ENCODE assay signal across 7 cellular contexts in genomic region chr4:94995684-94996394, GRCh38.
A peak's percentile ranks its signal among the peaks of the same experiment; 100 is the strongest.
DNase-seq lines count a peak whose midpoint lies in the region; ATAC-seq lines count a peak whose summit lies in the region.

No MANE protein-coding gene starts in this region.

- DNase-seq in activated naive CD8-positive, alpha-beta T cell treated with anti-CD3 and anti-CD28 coated beads for 36 hours, result no peak
- DNase-seq in stimulated activated naive B cell treated with anti-CD40 and anti-IgM and Interleukin-4, amounts not matched to agents 10 μg/mL and 1 μg/mL and 100 μg/mL, for 72 hours, result no peak
- DNase-seq in T-helper 1 cell, result no peak

- ATAC-seq in GM21723 (IDR thresholded peaks at IDR 0.05; ENCODE audit: unreplicated experiment), result peak; percentile 47
- peak; percentile 65 to 69 for ATAC-seq in stimulated activated naive B cell treated with anti-CD40 and anti-IgM and Interleukin-4, amounts not matched to agents 10 μg/mL and 1 μg/mL and 100 μg/mL, for 72 hours (replicated peaks)
- no peak for ATAC-seq in GM21367 (IDR thresholded peaks at IDR 0.05; ENCODE audit: unreplicated experiment)
- no peak for ATAC-seq in activated CD4-positive, CD25-positive, alpha-beta regulatory T cell treated with anti-CD3 and anti-CD28 coated beads, Interleukin-2, amount 50 U/mL, for 24 hours

- H3K36me3 Mint-ChIP-seq in activated naive CD8-positive, alpha-beta T cell treated with anti-CD3 and anti-CD28 coated beads for 36 hours, result no peaks in the 10 kb centered on the region
- H3K36me3 Mint-ChIP-seq in stimulated activated naive B cell treated with anti-CD40 and anti-IgM and Interleukin-4, amounts not matched to agents 10 μg/mL and 1 μg/mL and 100 μg/mL, for 72 hours, result no peaks in the 10 kb centered on the region

- H3K36me3 ChIP-seq in iPS-20b (ENCODE audit: insufficient read depth, low read depth, low read length), result no peaks in the 10 kb centered on the region

- peak overlapping the region; percentile 27; the same call in 1 of the 2 replicates for H3K4me3 ChIP-seq in iPS-20b (ENCODE audit: low read length)

- H3K4me1 ChIP-seq in iPS-20b (ENCODE audit: insufficient read depth, low read length), result peaks cover 11% of the 10 kb centered on the region

- no peaks in the 10 kb centered on the region for H3K27me3 ChIP-seq in iPS-20b (ENCODE audit: insufficient read depth, low read length)

- H3K27ac Mint-ChIP-seq in activated naive CD8-positive, alpha-beta T cell treated with anti-CD3 and anti-CD28 coated beads for 36 hours, result no peak overlapping the region
- no peak overlapping the region for H3K27ac Mint-ChIP-seq in stimulated activated naive B cell treated with anti-CD40 and anti-IgM and Interleukin-4, amounts not matched to agents 10 μg/mL and 1 μg/mL and 100 μg/mL, for 72 hours

- no peaks in the 10 kb centered on the region for H3K9me3 Mint-ChIP-seq in activated naive CD8-positive, alpha-beta T cell treated with anti-CD3 and anti-CD28 coated beads for 36 hours
- no peaks in the 10 kb centered on the region for H3K9me3 Mint-ChIP-seq in stimulated activated naive B cell treated with anti-CD40 and anti-IgM and Interleukin-4, amounts not matched to agents 10 μg/mL and 1 μg/mL and 100 μg/mL, for 72 hours

- H3K4me1 Mint-ChIP-seq in activated naive CD8-positive, alpha-beta T cell treated with anti-CD3 and anti-CD28 coated beads for 36 hours, result peaks cover 12% of the 10 kb centered on the region
- H3K4me1 Mint-ChIP-seq in stimulated activated naive B cell treated with anti-CD40 and anti-IgM and Interleukin-4, amounts not matched to agents 10 μg/mL and 1 μg/mL and 100 μg/mL, for 72 hours, result peaks cover 9 to 11% of the 10 kb centered on the region in 2 donors

- no peak overlapping the region for H3K27ac ChIP-seq in iPS-20b (ENCODE audit: low read length)

- peak overlapping the region; percentile 32 for H3K4me3 Mint-ChIP-seq in activated naive CD8-positive, alpha-beta T cell treated with anti-CD3 and anti-CD28 coated beads for 36 hours
- peak overlapping the region; percentile 49 to 64 for H3K4me3 Mint-ChIP-seq in stimulated activated naive B cell treated with anti-CD40 and anti-IgM and Interleukin-4, amounts not matched to agents 10 μg/mL and 1 μg/mL and 100 μg/mL, for 72 hours

- no peaks in the 10 kb centered on the region for H3K9me3 ChIP-seq in iPS-20b (ENCODE audit: insufficient read depth, low read depth, low read length)

- H3K27me3 Mint-ChIP-seq in activated naive CD8-positive, alpha-beta T cell treated with anti-CD3 and anti-CD28 coated beads for 36 hours, result no peaks in the 10 kb centered on the region
- no peaks in the 10 kb centered on the region for H3K27me3 Mint-ChIP-seq in stimulated activated naive B cell treated with anti-CD40 and anti-IgM and Interleukin-4, amounts not matched to agents 10 μg/mL and 1 μg/mL and 100 μg/mL, for 72 hours

- H3K9ac ChIP-seq in iPS-20b (ENCODE audit: low read depth, low read length), result peak overlapping the region; percentile 22

Comparison
In these comparisons a context has a peak if more than half of its experiments do, and no peak if none do; other contexts are left out.
1. ATAC-seq: peak in GM21723 (single experiment) and stimulated activated naive B cell treated with anti-CD40 and anti-IgM and Interleukin-4, amounts not matched to agents 10 μg/mL and 1 μg/mL and 100 μg/mL, for 72 hours (2 of 2); none in GM21367 (single experiment) and activated CD4-positive, CD25-positive, alpha-beta regulatory T cell treated with anti-CD3 and anti-CD28 coated beads, Interleukin-2, amount 50 U/mL, for 24 hours (0 of 2).